12 cellular contexts compared by ENCODE assay signal in genomic region chr5:171355302-171355724, GRCh38. TPM values are rescaled to one million over a fixed set of nuclear protein-coding genes. Genes with fewer than 3 reads are reported as not detected.
DNase-seq lines count a peak whose midpoint lies in the region; ATAC-seq and TF ChIP-seq lines count a peak whose summit lies in the region.
"Had no signal": no experiment of that assay in that cellular context is flagged by ENCODE, and none has a peak within 500 bp of the region (broad histone marks: within the 10 kb centered on the region; RNA-seq: fewer than 3 reads in every experiment).

No MANE protein-coding gene starts in this region.

- POLR2A ChIA-PET in activated CD4-positive, alpha-beta T cell treated with anti-CD3 and anti-CD28 coated beads for 36 hours (lab: Charles Lee) = interaction anchor here (0.6 kb wide), 1 partner anchor 402 kb away, joined by 4 read pairs; no protein-coding TSS in a partner anchor
- POLR2A ChIA-PET in SK-N-SH (lab: Yijun Ruan, JAX) = no interaction called here

- peaks cover 3% of the 10 kb centered on the region for H3K27me3 Mint-ChIP-seq in activated CD4-positive, alpha-beta T cell treated with anti-CD3 and anti-CD28 coated beads for 36 hours
- H3K27me3 Mint-ChIP-seq: stimulated activated naive CD8-positive, alpha-beta T cell treated with anti-CD3 and anti-CD28 coated beads, Interleukin-15, Interleukin-2, amounts not matched to agents 100 ng/mL and 50 ng/mL, for 24 hours had no signal

- TF ChIP-seq POLR2A in spleen (IDR thresholded peaks at IDR 0.05) (no peak), Peyer's patch (IDR thresholded peaks at IDR 0.05) (no peak)

- peak; percentile 84 for ATAC-seq in activated CD4-positive, alpha-beta T cell treated with anti-CD3 and anti-CD28 coated beads for 36 hours
- ATAC-seq in GM21717 (IDR thresholded peaks at IDR 0.05; ENCODE audit: unreplicated experiment) (peak; percentile 99), HG03457 (IDR thresholded peaks at IDR 0.05; ENCODE audit: unreplicated experiment) (peak; percentile 92)

- no peaks in the 10 kb centered on the region for H3K36me3 Mint-ChIP-seq in activated CD4-positive, alpha-beta T cell treated with anti-CD3 and anti-CD28 coated beads for 36 hours (ENCODE audit: low read depth)

- TF ChIP-seq CTCF in spleen (IDR thresholded peaks at IDR 0.05 in 8 of 11, conservative IDR thresholded peaks at IDR 0.05 in 3 of 11) (no peak), Peyer's patch (IDR thresholded peaks at IDR 0.05) (no peak), SK-N-SH (IDR thresholded peaks at IDR 0.05) (no peak)

- H3K4me1 ChIP-seq in spleen (no peaks in the 10 kb centered on the region), Peyer's patch (no peaks in the 10 kb centered on the region), SK-N-SH (ENCODE audit: control insufficient read depth in 1 of 2, insufficient read depth in 2 of 2, low read depth in 1 of 2, low read length in 1 of 2) (peaks cover 0 to 5% of the 10 kb centered on the region in 2 experiments; a peak in 1 of 4 replicates)

- CTCF ChIA-PET in activated CD4-positive, alpha-beta T cell treated with anti-CD3 and anti-CD28 coated beads for 36 hours (lab: Charles Lee) = no interaction called here
- CTCF ChIA-PET in SK-N-SH (lab: Yijun Ruan, JAX) = interaction anchor here (4.9 kb wide), 1 partner anchor 13 kb away, joined by 45 read pairs; no protein-coding TSS in a partner anchor

- TF ChIP-seq RAD21 in SK-N-SH (IDR thresholded peaks at IDR 0.05; ENCODE audit: low read length) = no peak

- no peak overlapping the region for H3K4me2 ChIP-seq in SK-N-SH

- no peaks in the 10 kb centered on the region for H3K36me3 ChIP-seq in spleen
- no peaks in the 10 kb centered on the region for H3K36me3 ChIP-seq in Peyer's patch
- no peaks in the 10 kb centered on the region for H3K36me3 ChIP-seq in SK-N-SH (replicated peaks in 1 of 2; ENCODE audit: control insufficient read depth in 1 of 2, insufficient read depth in 2 of 2, low read length in 1 of 2)
- H3K36me3 ChIP-seq: cardiac muscle cell had no signal

- H3K4me1 Mint-ChIP-seq in activated CD4-positive, alpha-beta T cell treated with anti-CD3 and anti-CD28 coated beads for 36 hours = peaks cover 3% of the 10 kb centered on the region

- no peak overlapping the region for H3K4me3 Mint-ChIP-seq in activated CD4-positive, alpha-beta T cell treated with anti-CD3 and anti-CD28 coated beads for 36 hours
- H3K4me3 Mint-ChIP-seq: stimulated activated naive CD8-positive, alpha-beta T cell treated with anti-CD3 and anti-CD28 coated beads, Interleukin-15, Interleukin-2, amounts not matched to agents 100 ng/mL and 50 ng/mL, for 24 hours had no signal

- H3K9me3 Mint-ChIP-seq in activated CD4-positive, alpha-beta T cell treated with anti-CD3 and anti-CD28 coated beads for 36 hours (ENCODE audit: low read depth) = no peaks in the 10 kb centered on the region

- no peaks in the 10 kb centered on the region for H3K27me3 ChIP-seq in spleen (replicated peaks in 1 of 7)
- no peaks in the 10 kb centered on the region for H3K27me3 ChIP-seq in Peyer's patch
- H3K27me3 ChIP-seq in SK-N-SH (ENCODE audit: insufficient read depth) = no peaks in the 10 kb centered on the region
- H3K27me3 ChIP-seq: cardiac muscle cell had no signal

- no peaks in the 10 kb centered on the region for H3K9me2 ChIP-seq in SK-N-SH

- H3K9me3 ChIP-seq in spleen = no peaks in the 10 kb centered on the region
- no peaks in the 10 kb centered on the region for H3K9me3 ChIP-seq in Peyer's patch
- H3K9me3 ChIP-seq in SK-N-SH = no peaks in the 10 kb centered on the region

- H3K79me2 ChIP-seq in SK-N-SH (ENCODE audit: insufficient read depth) = no peaks in the 10 kb centered on the region

- no peak overlapping the region for H3K27ac Mint-ChIP-seq in activated CD4-positive, alpha-beta T cell treated with anti-CD3 and anti-CD28 coated beads for 36 hours
- H3K27ac Mint-ChIP-seq: stimulated activated naive CD8-positive, alpha-beta T cell treated with anti-CD3 and anti-CD28 coated beads, Interleukin-15, Interleukin-2, amounts not matched to agents 100 ng/mL and 50 ng/mL, for 24 hours had no signal

- peak overlapping the region in 1 of 8 donors; percentile 56 for H3K4me3 ChIP-seq in spleen
- no peak overlapping the region for H3K4me3 ChIP-seq in Peyer's patch
- H3K4me3 ChIP-seq in SK-N-SH (ENCODE audit: low read depth in 2 of 2, low read length in 1 of 2) = no peak overlapping the region
- H3K4me3 ChIP-seq: cardiac muscle cell had no signal

- 66 to 75% (median 70%) methylated on average over 5 of the region's 5 CpGs for WGBS in spleen, 5 donors
- WGBS in SK-N-SH (ENCODE audit: low lambda C conversion rate) = 86% methylated on average over 5 of the region's 5 CpGs

- DNase-seq in activated CD4-positive, alpha-beta T cell treated with anti-CD3 and anti-CD28 coated beads for 36 hours = peak; percentile 57
- no peak for DNase-seq in activated CD4-positive, alpha-beta T cell treated with anti-CD3 and anti-CD28 coated beads, Interleukin-2, amount 50 U/mL, for 1 hour
- DNase-seq in spleen = peak; percentile 4
- no peak for DNase-seq in Peyer's patch
- no peak for DNase-seq in SK-N-SH
- no peak for DNase-seq in NCI-H510A treated with DMSO at 0.1 percent for 48 hours (lab: John Stamatoyannopoulos, UW)
- DNase-seq: hippocampal formation had no signal

- H2AFZ ChIP-seq in SK-N-SH (ENCODE audit: low read depth) = no peak overlapping the region

- TF ChIP-seq EP300 in SK-N-SH (IDR thresholded peaks at IDR 0.05; ENCODE audit: borderline replicate concordance in 1 of 2, low read depth in 1 of 2, low read length in 1 of 2) = no peak

- H3F3A ChIP-seq in SK-N-SH (replicated peaks; ENCODE audit: insufficient read depth) = no peaks in the 10 kb centered on the region

- intact Hi-C loops in activated CD4-positive, alpha-beta T cell treated with anti-CD3 and anti-CD28 coated beads for 36 hours (cut with DNase I, micrococcal nuclease) = no loop called here
- intact Hi-C loops in spleen (cut with DNase I; ENCODE audit: low total_unique reads) = no loop called here

- no peaks in the 10 kb centered on the region for H4K20me1 ChIP-seq in SK-N-SH (ENCODE audit: insufficient read depth)

- no peak overlapping the region for H3K9ac ChIP-seq in SK-N-SH

- peak overlapping the region in 2 of 8 donors; percentile 0 to 4 for H3K27ac ChIP-seq in spleen
- H3K27ac ChIP-seq in Peyer's patch = no peak overlapping the region
- H3K27ac ChIP-seq in SK-N-SH (ENCODE audit: low read depth in 2 of 2, low read length in 1 of 2) = no peak overlapping the region
- H3K27ac ChIP-seq: cardiac muscle cell had no signal

TF ChIP-seq in SK-N-SH, 30 proteins besides CTCF, POLR2A, EP300 and RAD21:
- TF ChIP-seq ZBTB33 (IDR thresholded peaks at IDR 0.05; ENCODE audit: borderline replicate concordance, low read depth) (no peak), TEAD4 (IDR thresholded peaks at IDR 0.05; ENCODE audit: borderline replicate concordance, insufficient read depth) (no peak), FOSL2 (IDR thresholded peaks at IDR 0.05; ENCODE audit: borderline replicate concordance, low read depth) (no peak), TCF12 (IDR thresholded peaks at IDR 0.05) (no peak), POLR2AphosphoS5 (IDR thresholded peaks at IDR 0.05; ENCODE audit: low read depth, low read length) (no peak)

RNA-seq across cellular contexts. Expression of gene NPM1, which starts 32.3 kb away (rescaled TPM):
- 1,000 to 10,000 TPM; 3,156 to 3,905 TPM for total RNA-seq in activated CD4-positive, alpha-beta T cell treated with anti-CD3 and anti-CD28 coated beads for 36 hours
- 100 to 1,000 TPM; 441 to 681 (median 572) TPM for total RNA-seq in spleen
- 1,000 to 10,000 TPM; 1,521 to 2,472 (median 2,090) TPM for polyA plus RNA-seq in spleen
- 100 to 1,000 TPM; 167 to 468 (median 197) TPM for total RNA-seq in Peyer's patch
- polyA plus RNA-seq in SK-N-SH (2012; rRNA removed) = 601 and 4,764 TPM in 2 replicates
- polyA plus RNA-seq in SK-N-SH (2012; cell fraction: cytosol; rRNA removed) = 831 and 5,787 TPM in 2 replicates
- polyA plus RNA-seq in SK-N-SH (2012; cell fraction: nucleus; rRNA removed) = 180 and 3,140 TPM in 2 replicates

RNA-seq across cellular contexts. Expression of gene TLX3, which starts 46.3 kb away (rescaled TPM):
- total RNA-seq in activated CD4-positive, alpha-beta T cell treated with anti-CD3 and anti-CD28 coated beads for 36 hours = not detected
- total RNA-seq in spleen (not detected), Peyer's patch (not detected)
- polyA plus RNA-seq in spleen (not detected), SK-N-SH (2012; rRNA removed) (3.6 and 4.7 TPM in 2 replicates)
- polyA plus RNA-seq in SK-N-SH (2012; cell fraction: cytosol; rRNA removed) = 2.6 and 4.2 TPM in 2 replicates
- 5.8 and 10.6 TPM in 2 replicates for polyA plus RNA-seq in SK-N-SH (2012; cell fraction: nucleus; rRNA removed)
- total RNA-seq: cardiac muscle cell, osteoblast had no signal
- polyA plus RNA-seq: cardiac muscle cell had no signal

Comparison
In these comparisons a context has a peak if more than half of its experiments do, and no peak if none do; other contexts are left out.
1. DNase-seq: peak in activated CD4-positive, alpha-beta T cell treated with anti-CD3 and anti-CD28 coated beads for 36 hours (single experiment) and spleen (single experiment); none in activated CD4-positive, alpha-beta T cell treated with anti-CD3 and anti-CD28 coated beads, Interleukin-2, amount 50 U/mL, for 1 hour (single experiment), Peyer's patch (0 of 3), SK-N-SH (single experiment) and NCI-H510A treated with DMSO at 0.1 percent for 48 hours (single experiment).
2. RNA of gene NPM1, which starts 32.3 kb away (total RNA-seq): 3,156 to 3,905 TPM in activated CD4-positive, alpha-beta T cell treated with anti-CD3 and anti-CD28 coated beads for 36 hours; 441 to 681 TPM in spleen and 167 to 468 TPM in Peyer's patch; every median in the first group is over 4 times any median in the second.
3. Peak in every context shown above with its lines, with median percentiles within 50 percentile points of each other: ATAC-seq.